In genomic region chr7:88243345-88243909, GRCh38 we compare ENCODE assay signal across 9 cellular contexts. TPM values are rescaled to one million over a fixed set of nuclear protein-coding genes. Genes with fewer than 3 reads are reported as not detected.
DNase-seq lines count a peak whose midpoint lies in the region; ATAC-seq and TF ChIP-seq lines count a peak whose summit lies in the region.
"Had no signal": no experiment of that assay in that cellular context is flagged by ENCODE, and none has a peak within 500 bp of the region (broad histone marks: within the 10 kb centered on the region; RNA-seq: fewer than 3 reads in every experiment).

No MANE protein-coding gene starts in this region.

- H3K9me3 Mint-ChIP-seq in CD14-positive monocyte: no peaks in the 10 kb centered on the region
- H3K9me3 Mint-ChIP-seq: naive thymus-derived CD8-positive, alpha-beta T cell had no signal

- H3K4me3 ChIP-seq in cardiac fibroblast (replicated peaks in 1 of 2; ENCODE audit: low read depth in 2 of 2, low read length in 2 of 2): no peak overlapping the region
- no peak overlapping the region for H3K4me3 ChIP-seq in upper lobe of left lung

- peak; percentile 86 for TF ChIP-seq CTCF in CD14-positive monocyte (IDR thresholded peaks at IDR 0.05)
- peak; percentile 68 for TF ChIP-seq CTCF in cardiac fibroblast (IDR thresholded peaks at IDR 0.05; ENCODE audit: low read depth, low read length)
- TF ChIP-seq CTCF in upper lobe of left lung (IDR thresholded peaks at IDR 0.05): peak; percentile 54 to 91 (median 80)

- ATAC-seq in GM18867 (IDR thresholded peaks at IDR 0.05; ENCODE audit: unreplicated experiment) (peak; percentile 85), HG03280 (IDR thresholded peaks at IDR 0.05; ENCODE audit: unreplicated experiment) (peak; percentile 76), left colon (peak; percentile 89), upper lobe of left lung (ENCODE audit: low FRiP score in 2 of 2) (peak; percentile 75 to 87)

- no peaks in the 10 kb centered on the region for H3K9me3 ChIP-seq in upper lobe of left lung

- no peak for TF ChIP-seq POLR2A in upper lobe of left lung (IDR thresholded peaks at IDR 0.05)

- H3K4me1 ChIP-seq in upper lobe of left lung: peaks cover 0 to 3% (median 0%) of the 10 kb centered on the region in 4 donors

- H3K36me3 Mint-ChIP-seq in CD14-positive monocyte: peaks cover 0 to 3% of the 10 kb centered on the region in 2 donors
- H3K36me3 Mint-ChIP-seq: naive thymus-derived CD8-positive, alpha-beta T cell had no signal

- no peak for TF ChIP-seq EP300 in upper lobe of left lung (IDR thresholded peaks at IDR 0.05)

- H3K4me1 Mint-ChIP-seq in CD14-positive monocyte: peaks cover 6% of the 10 kb centered on the region
- H3K4me1 Mint-ChIP-seq: naive thymus-derived CD8-positive, alpha-beta T cell had no signal

- no peaks in the 10 kb centered on the region for H3K36me3 ChIP-seq in upper lobe of left lung

- no peak overlapping the region for H3K4me3 Mint-ChIP-seq in CD14-positive monocyte
- H3K4me3 Mint-ChIP-seq: naive thymus-derived CD8-positive, alpha-beta T cell had no signal

- H3K27ac ChIP-seq in upper lobe of left lung: no peak overlapping the region

- peak overlapping the region in 4 of 7 donors; percentile 29 to 78 (median 63) for H3K27ac Mint-ChIP-seq in CD14-positive monocyte
- H3K27ac Mint-ChIP-seq: naive thymus-derived CD8-positive, alpha-beta T cell had no signal

- H3K27me3 ChIP-seq in upper lobe of left lung: no peaks in the 10 kb centered on the region

- intact Hi-C loops in CD14-positive monocyte (cut with micrococcal nuclease): loop anchor here (5.0 to 10.0 kb wide), 3 partner anchors 104 to 1381 kb away; no protein-coding TSS in a partner anchor
- intact Hi-C loops in left colon (cut with DNase I, micrococcal nuclease): loop anchor here in 1 of 2 donors (10.0 kb wide), 1 partner anchor 111 kb away; no protein-coding TSS in a partner anchor

- H3K27me3 Mint-ChIP-seq in CD14-positive monocyte (ENCODE audit: low read depth in 3 of 3): peaks cover 0 to 4% (median 2%) of the 10 kb centered on the region in 3 donors

- 28 to 32% methylated on average over 2 of the region's 2 CpGs for WGBS in upper lobe of left lung, 2 donors

- DNase-seq in CD14-positive monocyte (ENCODE audit: low spot score) (no peak), NCI-H748 (lab: John Stamatoyannopoulos, UW; ENCODE audit: unreplicated experiment) (peak; percentile 82), cardiac fibroblast (ENCODE audit: low read depth in 2 of 2) (peak; percentile 69 to 84), left colon (no peak), upper lobe of left lung (peak in 1 of 2 donors; percentile 42), activated gamma-delta T cell treated with Interleukin-2 at 50 U/mL for 16 hours (no peak)

RNA-seq across cellular contexts. Expression of gene SRI, which starts 23.6 kb away (rescaled TPM):
- polyA plus RNA-seq in CD14-positive monocyte: 100 to 1,000 TPM; 216 to 238 TPM
- total RNA-seq in left colon (1,000 to 10,000 TPM in 1 of 2 donors, 100 to 1,000 TPM in 1; 634 to 1,188 TPM), upper lobe of left lung (100 to 1,000 TPM in 3 of 6 donors, 10 to 100 TPM in 3; 20.0 to 120 (median 91.8) TPM)

Comparison
In these comparisons a context has a peak if more than half of its experiments do, and no peak if none do; other contexts are left out.
1. DNase-seq: peak in NCI-H748 (single experiment) and cardiac fibroblast (2 of 2); none in CD14-positive monocyte (single experiment), left colon (0 of 2) and activated gamma-delta T cell treated with Interleukin-2 at 50 U/mL for 16 hours (single experiment).
2. RNA of gene SRI, which starts 23.6 kb away (total RNA-seq): 634 to 1,188 TPM in left colon; 20.0 to 120 TPM in upper lobe of left lung; every median in the first group is over 4 times any median in the second.
3. Peak in every context shown above with its lines, with median percentiles within 50 percentile points of each other: CTCF ChIP-seq and ATAC-seq.